Comparison of ENCODE assay signal across 10 cellular contexts in the genomic region with DNA sequence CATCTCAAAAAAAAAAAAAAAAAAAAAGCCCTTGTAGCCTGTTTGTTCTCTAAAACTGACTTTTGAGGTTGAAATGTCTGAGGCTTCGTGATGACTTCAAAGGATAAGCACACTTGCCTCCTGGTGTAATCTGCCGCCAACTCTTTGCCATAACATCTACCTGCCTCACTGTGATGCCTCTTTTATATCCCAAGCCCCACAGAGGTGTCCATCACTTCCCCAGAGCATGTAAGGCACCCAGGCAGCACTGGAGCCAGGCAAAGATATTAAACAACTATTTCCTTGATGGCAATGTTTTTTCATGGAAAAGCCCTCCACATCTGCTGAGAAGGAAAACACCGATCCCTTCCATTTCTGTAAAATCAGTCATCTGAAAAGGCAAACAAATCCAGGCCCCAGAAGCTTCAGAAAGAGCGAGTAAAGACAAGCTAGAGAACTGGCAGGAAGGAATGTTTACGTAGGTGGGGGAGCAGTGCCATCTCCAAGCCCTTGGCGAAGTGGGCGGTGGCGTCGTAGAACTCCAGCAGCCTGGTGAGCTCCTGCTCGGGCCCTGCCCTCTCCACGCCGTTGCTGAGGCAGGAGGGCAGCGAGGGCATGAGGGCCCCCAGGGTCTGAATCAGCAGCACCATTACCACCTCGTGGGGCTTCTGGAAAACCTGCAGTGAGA. TPM values are rescaled to one million over a fixed set of nuclear protein-coding genes. Genes with fewer than 3 reads are reported as not detected.
DNase-seq lines count a peak whose midpoint lies in the region; ATAC-seq and TF ChIP-seq lines count a peak whose summit lies in the region.
"Had no signal": no experiment of that assay in that cellular context is flagged by ENCODE, and none has a peak within 500 bp of the region (broad histone marks: within the 10 kb centered on the region; RNA-seq: fewer than 3 reads in every experiment).

No MANE protein-coding gene starts in this region.

- no peak overlapping the region for H3K23ac ChIP-seq in H9 (ENCODE audit: insufficient read length, low read depth, low read length)

- no peaks in the 10 kb centered on the region for H3K79me1 ChIP-seq in H9 (ENCODE audit: insufficient read depth, low read depth, low read length, poor library complexity, severe bottlenecking)

- H4K20me1 ChIP-seq in H9 (ENCODE audit: control insufficient read depth, insufficient read depth, insufficient read length): no peaks in the 10 kb centered on the region

- TF ChIP-seq EP300 in esophagus muscularis mucosa (IDR thresholded peaks at IDR 0.05) (no peak), sigmoid colon (IDR thresholded peaks at IDR 0.05) (peak in 1 of 4 donors; percentile 48)

- H3K23me2 ChIP-seq in H9 (ENCODE audit: insufficient read length, low read depth, low read length, poor library complexity, severe bottlenecking): no peaks in the 10 kb centered on the region

- no peak overlapping the region for H2BK12ac ChIP-seq in H9 (ENCODE audit: insufficient read length, low read depth, low read length)

- H3K4me2 ChIP-seq in H9 (ENCODE audit: insufficient read depth, insufficient read length, low read length): no peak overlapping the region

- intact Hi-C loops in esophagus muscularis mucosa (cut with DNase I): no loop called here
- intact Hi-C loops in sigmoid colon (cut with DNase I): loop anchor here (5.0 to 10.0 kb wide), 4 partner anchors 107 to 1070 kb away; no protein-coding TSS in a partner anchor

- no peak overlapping the region for H2BK5ac ChIP-seq in H9 (ENCODE audit: insufficient read length, low read length)

- DNase-seq in H9 (no peak), NCI-H510A (lab: John Stamatoyannopoulos, UW) (peak; percentile 63), esophagus muscularis mucosa (ENCODE audit: extremely low spot score) (no peak), sigmoid colon (peak; percentile 89), superior temporal gyrus (ENCODE audit: extremely low spot score) (no peak), HCEC 1CT (no peak)
- no peak for DNase-seq in central memory CD4-positive, alpha-beta T cell
- DNase-seq: activated CD4-positive, alpha-beta T cell treated with anti-CD3 and anti-CD28 coated beads for 48 hours had no signal

- H3K79me2 ChIP-seq in H9 (ENCODE audit: insufficient read depth, low read length): no peaks in the 10 kb centered on the region

- TF ChIP-seq POLR2A in esophagus muscularis mucosa (IDR thresholded peaks at IDR 0.05; ENCODE audit: low read depth): no peak
- TF ChIP-seq POLR2A in sigmoid colon (IDR thresholded peaks at IDR 0.05): no peak

- no peak overlapping the region for H3K18ac ChIP-seq in H9 (ENCODE audit: insufficient read length, low read depth, low read length)

- H3K27ac ChIP-seq in H9 (ENCODE audit: insufficient read length, low read depth, low read length): no peak overlapping the region
- H3K27ac ChIP-seq in esophagus muscularis mucosa (replicated peaks in 1 of 4): peak overlapping the region; percentile 91 to 95 (median 94)
- H3K27ac ChIP-seq in sigmoid colon: peak overlapping the region; percentile 88 to 96 (median 94)

- no peak for TF ChIP-seq CTCF in H9 (conservative IDR thresholded peaks at IDR 0.05)
- TF ChIP-seq CTCF in esophagus muscularis mucosa (IDR thresholded peaks at IDR 0.05): no peak
- no peak for TF ChIP-seq CTCF in sigmoid colon (IDR thresholded peaks at IDR 0.05)

- no peak overlapping the region for H2AFZ ChIP-seq in H9 (ENCODE audit: low read length)

- no CpG with 5 or more reads among the region's 14 CpGs for WGBS in H9 (ENCODE audit: extremely low coverage, insufficient read length, low lambda C conversion rate)
- 75% methylated on average over 14 of the region's 14 CpGs for WGBS in esophagus muscularis mucosa
- 34 to 72% methylated on average over 14 of the region's 14 CpGs for WGBS in sigmoid colon, 2 donors

- H3K4me1 Mint-ChIP-seq in H9: peaks cover 9 to 13% of the 10 kb centered on the region in 2 experiments

- peak overlapping the region; percentile 0 to 38 (median 32); a peak in 4 of 7 replicates for H3K27ac Mint-ChIP-seq in H9
- H3K27ac Mint-ChIP-seq: type B pancreatic cell had no signal

- H3K56ac ChIP-seq in H9 (ENCODE audit: insufficient read length, low read depth, low read length): no peak overlapping the region

- no peak overlapping the region for H2AK5ac ChIP-seq in H9 (ENCODE audit: insufficient read length, low read length)

- no peaks in the 10 kb centered on the region for H3K27me3 ChIP-seq in H9 (ENCODE audit: insufficient read depth, low read length)
- H3K27me3 ChIP-seq in esophagus muscularis mucosa: no peaks in the 10 kb centered on the region
- no peaks in the 10 kb centered on the region for H3K27me3 ChIP-seq in sigmoid colon

- H3K9ac ChIP-seq in H9 (ENCODE audit: extremely low read depth, insufficient read length, low read length): no peak overlapping the region

- H2BK15ac ChIP-seq in H9 (ENCODE audit: low read depth, low read length): no peak overlapping the region

- no peak overlapping the region for H3K4me3 ChIP-seq in esophagus muscularis mucosa
- H3K4me3 ChIP-seq in sigmoid colon: no peak overlapping the region

- H3K14ac ChIP-seq in H9 (ENCODE audit: insufficient read depth, low read length): no peak overlapping the region

- H3K9me3 ChIP-seq in H9 (ENCODE audit: control insufficient read depth, low read depth, low read length) (no peaks in the 10 kb centered on the region), esophagus muscularis mucosa (no peaks in the 10 kb centered on the region), sigmoid colon (no peaks in the 10 kb centered on the region)

- no peak overlapping the region for H2BK20ac ChIP-seq in H9 (ENCODE audit: low read depth, low read length, poor library complexity, severe bottlenecking)

- no peak overlapping the region for H4K91ac ChIP-seq in H9 (ENCODE audit: insufficient read length, low read depth, low read length)

- H3K9me3 Mint-ChIP-seq in H9: no peaks in the 10 kb centered on the region
- H3K9me3 Mint-ChIP-seq: type B pancreatic cell had no signal

- H3K4me1 ChIP-seq in H9 (ENCODE audit: insufficient read depth, low read length) (no peaks in the 10 kb centered on the region; the same call in 1 of the 2 replicates), esophagus muscularis mucosa (peaks cover 22 to 41% (median 36%) of the 10 kb centered on the region in 4 donors), sigmoid colon (peaks cover 0 to 34% (median 25%) of the 10 kb centered on the region in 4 donors)

- no peak for ATAC-seq in HG03354 (IDR thresholded peaks at IDR 0.05; ENCODE audit: poor library complexity, severe bottlenecking, unreplicated experiment)

- H4K5ac ChIP-seq in H9 (ENCODE audit: insufficient read length, low read depth, low read length): no peak overlapping the region

- H2BK120ac ChIP-seq in H9 (ENCODE audit: low read depth, low read length, poor library complexity, severe bottlenecking): no peak overlapping the region

- H3K4me3 Mint-ChIP-seq in H9: no peak overlapping the region
- H3K4me3 Mint-ChIP-seq: type B pancreatic cell had no signal

- H3K36me3 ChIP-seq in esophagus muscularis mucosa: peaks cover 0 to 26% (median 18%) of the 10 kb centered on the region in 4 donors
- H3K36me3 ChIP-seq in sigmoid colon: peaks cover 0 to 12% (median 0%) of the 10 kb centered on the region in 4 donors

- H3K27me3 Mint-ChIP-seq in H9 (ENCODE audit: low read depth): no peaks in the 10 kb centered on the region
- H3K27me3 Mint-ChIP-seq: type B pancreatic cell had no signal

- H3T11ph ChIP-seq in H9 (ENCODE audit: low read length): no peak overlapping the region

- H4K8ac ChIP-seq in H9 (replicated peaks; ENCODE audit: insufficient read length, low read depth, low read length): no peak overlapping the region

- no peak overlapping the region for H3K4ac ChIP-seq in H9 (ENCODE audit: low read depth, low read length)

- peaks cover 6 to 26% (median 24%) of the 10 kb centered on the region in 3 experiments; a peak in 5 of 7 replicates for H3K36me3 Mint-ChIP-seq in H9 (ENCODE audit: insufficient read depth in 1 of 3, low read depth in 3 of 3)

RNA-seq across cellular contexts. Expression of a gene that starts 28.6 kb away (rescaled TPM):
- total RNA-seq in H9 (2021) (17.5 and 17.9 TPM in 2 replicates), esophagus muscularis mucosa (10 to 100 TPM; 11.9 to 23.7 (median 15.1) TPM), sigmoid colon (10 to 100 TPM; 12.0 to 25.5 (median 13.9) TPM)
- 10 to 100 TPM; 17.4 to 26.0 (median 19.4) TPM for polyA plus RNA-seq in sigmoid colon

Comparison
In these comparisons a context has a peak if more than half of its experiments do, and no peak if none do; other contexts are left out.
1. DNase-seq: peak in NCI-H510A (single experiment) and sigmoid colon (single experiment); none in H9 (single experiment), esophagus muscularis mucosa (single experiment), central memory CD4-positive, alpha-beta T cell (single experiment), superior temporal gyrus (single experiment) and HCEC 1CT (single experiment).